1 cellular context compared by ENCODE assay signal in genomic region chr11:78742430-78742829, GRCh38.
TF ChIP-seq lines count a peak whose summit lies in the region.

No MANE protein-coding gene starts in this region.

TF ChIP-seq in liver, 16 proteins besides CTCF, POLR2A, EP300 and RAD21 (continued from another document):
- TF ChIP-seq REST (IDR thresholded peaks at IDR 0.05) (no peak), HNF4G (IDR thresholded peaks at IDR 0.05) (no peak), NR2F2 (IDR thresholded peaks at IDR 0.05) (no peak)
